11 cellular contexts compared by ENCODE assay signal in genomic region chr2:107669335-107669734, GRCh38.
DNase-seq lines count a peak whose midpoint lies in the region; ATAC-seq and TF ChIP-seq lines count a peak whose summit lies in the region.
"Had no signal": no experiment of that assay in that cellular context is flagged by ENCODE, and none has a peak within 500 bp of the region (broad histone marks: within the 10 kb centered on the region; RNA-seq: fewer than 3 reads in every experiment).

No MANE protein-coding gene starts in this region.

- H3K4me2 ChIP-seq in OCI-LY1 (ENCODE audit: low read length) = no peak overlapping the region

- no peaks in the 10 kb centered on the region for H3K79me2 ChIP-seq in OCI-LY1 (ENCODE audit: insufficient read depth, low read length)

- no peaks in the 10 kb centered on the region for H3F3A ChIP-seq in OCI-LY1 (ENCODE audit: insufficient read depth, low read length)

- no peak overlapping the region for H3K4me3 ChIP-seq in cardiac muscle cell
- H3K4me3 ChIP-seq in OCI-LY1 (ENCODE audit: low read depth, low read length, poor library complexity, severe bottlenecking) = no peak overlapping the region
- no peak overlapping the region for H3K4me3 ChIP-seq in fibroblast of pulmonary artery (replicated peaks; ENCODE audit: low read depth, low read length)
- peak overlapping the region; percentile 16 for H3K4me3 ChIP-seq in thoracic aorta

- H3K27ac ChIP-seq in cardiac muscle cell (no peak overlapping the region), OCI-LY1 (ENCODE audit: low read depth, low read length, poor library complexity, severe bottlenecking) (no peak overlapping the region), thoracic aorta (no peak overlapping the region)

- H3K9me3 ChIP-seq in cardiac muscle cell (ENCODE audit: low read depth) (no peaks in the 10 kb centered on the region), OCI-LY1 (ENCODE audit: low read length) (0 out of 2 replicates have a peak, but pooled peaks cover 4% of the 10 kb centered on the region), thoracic aorta (peaks cover 9% of the 10 kb centered on the region)

- H3K9me2 ChIP-seq in OCI-LY1 (ENCODE audit: low read depth, low read length) = no peaks in the 10 kb centered on the region

- no peak overlapping the region for H2AFZ ChIP-seq in OCI-LY1 (ENCODE audit: low read length)

- no peaks in the 10 kb centered on the region for H4K20me1 ChIP-seq in OCI-LY1 (ENCODE audit: insufficient read depth, low read length)

- intact Hi-C loops in left ventricle myocardium superior (cut with micrococcal nuclease) = no loop called here

- H3K4me1 ChIP-seq in cardiac muscle cell (ENCODE audit: low read depth) = no peaks in the 10 kb centered on the region
- H3K4me1 ChIP-seq in OCI-LY1 (ENCODE audit: insufficient read depth, low read length, severe bottlenecking) = no peaks in the 10 kb centered on the region
- H3K4me1 ChIP-seq in thoracic aorta (ENCODE audit: control insufficient read depth in 1 of 2, low read depth in 2 of 2) = no peaks in the 10 kb centered on the region

- H3K27me3 ChIP-seq in cardiac muscle cell (no peaks in the 10 kb centered on the region), OCI-LY1 (ENCODE audit: insufficient read depth, low read length) (no peaks in the 10 kb centered on the region), thoracic aorta (replicated peaks; ENCODE audit: insufficient read depth) (no peaks in the 10 kb centered on the region)

- DNase-seq in cardiac muscle cell (ENCODE audit: low read depth in 1 of 2, low spot score in 1 of 2) (peak in 1 of 2 donors; percentile 31), left ventricle myocardium superior (no peak), fibroblast of pulmonary artery (ENCODE audit: low read depth) (peak; percentile 65), thoracic aorta (ENCODE audit: low spot score) (no peak), germinal center (ENCODE audit: low spot score) (no peak)
- DNase-seq: activated CD4-positive, alpha-beta T cell treated with anti-CD3 and anti-CD28 coated beads, Interleukin-2, amount 50 U/mL, for 48 hours; CD4-positive, CD25-positive, alpha-beta regulatory T cell; GOT3 had no signal

- TF ChIP-seq CTCF in cardiac muscle cell (IDR thresholded peaks at IDR 0.05; ENCODE audit: low read depth, low read length) = peak; percentile 19
- TF ChIP-seq CTCF in OCI-LY1 (IDR thresholded peaks at IDR 0.05; ENCODE audit: low read length) = peak; percentile 39; the same call in 1 of the 2 replicates
- TF ChIP-seq CTCF in fibroblast of pulmonary artery (IDR thresholded peaks at IDR 0.05; ENCODE audit: low read length, missing control alignments) = peak; percentile 44
- peak; percentile 39 for TF ChIP-seq CTCF in thoracic aorta (IDR thresholded peaks at IDR 0.05)

- ATAC-seq in left ventricle myocardium superior = no peak
- ATAC-seq in thoracic aorta (ENCODE audit: insufficient number of reproducible peaks, low FRiP score, low read depth) = no peak
- no peak for ATAC-seq in HG03571 (IDR thresholded peaks at IDR 0.05; ENCODE audit: unreplicated experiment)
- no peak for ATAC-seq in GM19023 (IDR thresholded peaks at IDR 0.05; ENCODE audit: unreplicated experiment)

- H3K36me3 ChIP-seq in cardiac muscle cell (no peaks in the 10 kb centered on the region), OCI-LY1 (ENCODE audit: insufficient read depth, low read length) (no peaks in the 10 kb centered on the region), thoracic aorta (no peaks in the 10 kb centered on the region)

- no peak overlapping the region for H3K9ac ChIP-seq in OCI-LY1 (ENCODE audit: low read length)
